Comparison of ENCODE assay signal across 9 cellular contexts in genomic region chr14:53109688-53110041, GRCh38. TPM values are rescaled to one million over a fixed set of nuclear protein-coding genes. Genes with fewer than 3 reads are reported as not detected.
DNase-seq lines count a peak whose midpoint lies in the region; ATAC-seq and TF ChIP-seq lines count a peak whose summit lies in the region.
"Had no signal": no experiment of that assay in that cellular context is flagged by ENCODE, and none has a peak within 500 bp of the region (broad histone marks: within the 10 kb centered on the region; RNA-seq: fewer than 3 reads in every experiment).

No MANE protein-coding gene starts in this region.

- no peak overlapping the region for H3K4me3 Mint-ChIP-seq in osteocyte (ENCODE audit: unreplicated experiment)

- H3K27ac ChIP-seq in SK-N-MC, result peak overlapping the region; percentile 88

- DNase-seq in GM13976 (ENCODE audit: low spot score), result peak; percentile 7
- DNase-seq in SK-N-MC (ENCODE audit: low read depth, low spot score), result no peak
- DNase-seq in GM19240 (ENCODE audit: insufficient read length, low spot score), result no peak
- no peak for DNase-seq in NCI-H1694 treated with DMSO at 0.1 percent for 48 hours (lab: John Stamatoyannopoulos, UW)
- DNase-seq in osteocyte (ENCODE audit: extremely low spot score, unreplicated experiment), result no peak
- DNase-seq: NCI-H748 treated with DMSO at 0.1 percent for 48 hours had no signal

- no peaks in the 10 kb centered on the region for H3K9me3 Mint-ChIP-seq in osteocyte (ENCODE audit: unreplicated experiment)

- no peaks in the 10 kb centered on the region; the same call in 1 of the 2 replicates for H3K9me3 ChIP-seq in SK-N-MC (ENCODE audit: low read depth, low read length)

- in situ Hi-C loops in GM13976 (cut with MboI; ENCODE audit: low sequenced_read_pairs, unreplicated experiment), result no loop called here

- H3K27ac Mint-ChIP-seq in osteocyte (ENCODE audit: unreplicated experiment), result no peak overlapping the region

- H3K36me3 ChIP-seq in SK-N-MC (ENCODE audit: insufficient read depth, low read length), result no peaks in the 10 kb centered on the region

- peak overlapping the region; percentile 47 for H3K4me3 ChIP-seq in SK-N-MC

- TF ChIP-seq CTCF in GM13976 (IDR thresholded peaks at IDR 0.05; ENCODE audit: borderline replicate concordance, control extremely low read depth, extremely low read depth, insufficient read depth, missing control alignments), result no peak
- no peak for TF ChIP-seq CTCF in osteocyte (IDR thresholded peaks at IDR 0.05)

- peak; percentile 19 for ATAC-seq in GM19467 (IDR thresholded peaks at IDR 0.05; ENCODE audit: unreplicated experiment)
- peak; percentile 35 for ATAC-seq in HG03060 (IDR thresholded peaks at IDR 0.05; ENCODE audit: low read depth, unreplicated experiment)
- no peak for ATAC-seq in esophagus mucosa

- no peaks in the 10 kb centered on the region for H3K27me3 Mint-ChIP-seq in osteocyte (ENCODE audit: unreplicated experiment)

- peaks cover 5% of the 10 kb centered on the region for H3K36me3 Mint-ChIP-seq in osteocyte (ENCODE audit: unreplicated experiment)

- no peak overlapping the region for H3K9ac ChIP-seq in SK-N-MC (ENCODE audit: insufficient read length)

- H3K4me1 Mint-ChIP-seq in osteocyte (ENCODE audit: unreplicated experiment), result peaks cover 2% of the 10 kb centered on the region

RNA-seq across cellular contexts. Expression of gene DDHD1, which starts 43.5 kb away (rescaled TPM):
- total RNA-seq in esophagus mucosa (2.8 TPM), osteocyte (21.0 and 21.1 TPM in 2 replicates)
